14 cellular contexts compared by ENCODE assay signal in the genomic region with DNA sequence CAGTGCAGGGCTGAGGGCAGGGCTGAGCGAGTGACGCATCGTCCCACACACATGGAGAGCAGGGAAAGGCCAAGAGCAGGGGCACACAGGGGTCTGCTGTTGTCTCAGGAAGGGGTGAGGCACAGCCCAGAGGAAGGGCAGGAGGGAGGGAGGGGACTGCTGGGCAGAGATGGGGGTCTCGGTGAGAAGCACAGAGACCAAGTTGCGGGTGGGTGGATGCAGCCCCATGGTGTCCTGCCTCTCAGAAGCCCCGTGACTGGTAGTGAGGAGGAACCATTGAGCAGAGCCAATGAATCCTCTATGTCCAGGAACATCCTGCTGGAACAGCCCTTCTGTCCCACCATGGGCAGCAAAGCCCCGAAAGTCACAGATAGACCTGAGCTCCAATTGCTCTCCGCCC. TPM values are rescaled to one million over a fixed set of nuclear protein-coding genes. Genes with fewer than 3 reads are reported as not detected.
DNase-seq lines count a peak whose midpoint lies in the region; ATAC-seq and TF ChIP-seq lines count a peak whose summit lies in the region.
"Had no signal": no experiment of that assay in that cellular context is flagged by ENCODE, and none has a peak within 500 bp of the region (broad histone marks: within the 10 kb centered on the region; RNA-seq: fewer than 3 reads in every experiment).

No MANE protein-coding gene starts in this region.

- H3K79me1 ChIP-seq in neuronal stem cell (ENCODE audit: low read depth, low read length): peaks cover 7% of the 10 kb centered on the region

- no peak overlapping the region for H2BK12ac ChIP-seq in neuronal stem cell (ENCODE audit: low read length)

- no peak overlapping the region for H3K9ac ChIP-seq in endodermal cell (ENCODE audit: extremely low read depth, low read length, poor library complexity, severe bottlenecking)
- H3K9ac ChIP-seq in neuronal stem cell (ENCODE audit: low read depth, low read length, poor library complexity): no peak overlapping the region
- H3K9ac ChIP-seq: parathyroid adenoma had no signal

- H3K4ac ChIP-seq in neuronal stem cell (ENCODE audit: low read length): no peak overlapping the region

- POLR2A ChIA-PET in Panc1 (lab: Charles Lee): no interaction called here
- POLR2A ChIA-PET in CD8-positive, alpha-beta T cell (lab: Charles Lee): no interaction called here

- H3K27ac Mint-ChIP-seq in endodermal cell (peak overlapping the region; percentile 83), type B pancreatic cell (peak overlapping the region; percentile 72)
- no peak overlapping the region for H3K27ac Mint-ChIP-seq in CD8-positive, alpha-beta T cell
- H3K27ac Mint-ChIP-seq: activated T-helper 2 cell treated with anti-CD3 and anti-CD28 coated beads, Interferon-gamma antibody, Interleukin-2, Interleukin-4, amounts not matched to agents 10 μg/mL and 5 μg/mL and 100 μg/mL, durations not matched to agents 14 hours and 24 hours and 36 hours; stimulated activated memory B cell treated with anti-CD40 and anti-IgM and Interleukin-4, amounts not matched to agents 10 μg/mL and 1 μg/mL and 100 μg/mL, for 72 hours had no signal

- no peak overlapping the region for H4K8ac ChIP-seq in neuronal stem cell (ENCODE audit: low read depth, low read length)

- no peak overlapping the region for H3K4me3 Mint-ChIP-seq in endodermal cell
- H3K4me3 Mint-ChIP-seq in type B pancreatic cell: no peak overlapping the region
- no peak overlapping the region for H3K4me3 Mint-ChIP-seq in CD8-positive, alpha-beta T cell
- H3K4me3 Mint-ChIP-seq: stimulated activated memory B cell treated with anti-CD40 and anti-IgM and Interleukin-4, amounts not matched to agents 10 μg/mL and 1 μg/mL and 100 μg/mL, for 72 hours had no signal

- intact Hi-C loops in Panc1 (cut with micrococcal nuclease; ENCODE audit: unreplicated experiment): no loop called here
- intact Hi-C loops in CD8-positive, alpha-beta T cell (cut with DNase I, micrococcal nuclease): loop anchor here in 1 of 2 experiments (5.0 kb wide), 1 partner anchor 1587 kb away; no protein-coding TSS in a partner anchor

- H3K4me2 ChIP-seq in neuronal stem cell (ENCODE audit: insufficient read depth, low read length, poor library complexity, severe bottlenecking): no peak overlapping the region

- BruUV-seq in Panc1 (replicated peaks; lab: Mats Ljungman, UMichigan): no TSS peak

- peaks cover 4% of the 10 kb centered on the region for H3K9me3 Mint-ChIP-seq in endodermal cell
- peaks cover 6% of the 10 kb centered on the region for H3K9me3 Mint-ChIP-seq in type B pancreatic cell
- H3K9me3 Mint-ChIP-seq in CD8-positive, alpha-beta T cell: no peaks in the 10 kb centered on the region
- H3K9me3 Mint-ChIP-seq: activated T-helper 2 cell treated with anti-CD3 and anti-CD28 coated beads, Interferon-gamma antibody, Interleukin-2, Interleukin-4, amounts not matched to agents 10 μg/mL and 5 μg/mL and 100 μg/mL, durations not matched to agents 14 hours and 24 hours and 36 hours had no signal

- peaks cover 26% of the 10 kb centered on the region for H3K4me1 ChIP-seq in Panc1 (ENCODE audit: control insufficient read depth, insufficient read depth, low read length)
- H3K4me1 ChIP-seq in endodermal cell (ENCODE audit: control insufficient read depth, insufficient read depth, low read length): no peaks in the 10 kb centered on the region
- H3K4me1 ChIP-seq in neuronal stem cell (ENCODE audit: control insufficient read depth in 2 of 2, insufficient read depth in 1 of 2, low read depth in 1 of 2, low read length in 2 of 2): peaks cover 0 to 19% of the 10 kb centered on the region in 2 donors
- H3K4me1 ChIP-seq in CD8-positive, alpha-beta T cell (ENCODE audit: insufficient read depth, low read length): no peaks in the 10 kb centered on the region

- no peak for TF ChIP-seq CTCF in Panc1 (IDR thresholded peaks at IDR 0.05)
- no peak for TF ChIP-seq CTCF in endodermal cell (conservative IDR thresholded peaks at IDR 0.05)
- TF ChIP-seq CTCF in type B pancreatic cell (conservative IDR thresholded peaks at IDR 0.05): no peak
- TF ChIP-seq CTCF in CD8-positive, alpha-beta T cell (IDR thresholded peaks at IDR 0.05): no peak

- no peak overlapping the region for H3K14ac ChIP-seq in neuronal stem cell (ENCODE audit: low read length)

- WGBS in endodermal cell (ENCODE audit: insufficient coverage in 1 of 2, insufficient read length in 1 of 2), 2 experiments: 76 to 85% methylated on average over 7 to 8 of the region's 8 CpGs
- WGBS in neuronal stem cell (ENCODE audit: extremely low coverage in 2 of 2, insufficient read length in 2 of 2, insufficient replicate concordance in 1 of 2), 2 donors: no CpG with 5 or more reads among the region's 8 CpGs

- H3K36me3 Mint-ChIP-seq in endodermal cell (ENCODE audit: low read depth) (peaks cover 41% of the 10 kb centered on the region), type B pancreatic cell (peaks cover 68% of the 10 kb centered on the region)
- peaks cover 26% of the 10 kb centered on the region for H3K36me3 Mint-ChIP-seq in CD8-positive, alpha-beta T cell

- no peak overlapping the region for H4K91ac ChIP-seq in neuronal stem cell (ENCODE audit: low read depth, low read length, poor library complexity)

- H3K23ac ChIP-seq in neuronal stem cell (ENCODE audit: low read depth, low read length, poor library complexity): peak overlapping the region; percentile 5

- H3K9me3 ChIP-seq in Panc1 (ENCODE audit: control insufficient read depth, insufficient read depth, low read depth, low read length) (peaks cover 8% of the 10 kb centered on the region; the same call in 1 of the 2 replicates), endodermal cell (ENCODE audit: control insufficient read depth, low read length) (peaks cover 9% of the 10 kb centered on the region), neuronal stem cell (replicated peaks in 1 of 2; ENCODE audit: control insufficient read depth in 2 of 2, insufficient read depth in 1 of 2, low read depth in 1 of 2, low read length in 2 of 2) (peaks cover 2 to 4% of the 10 kb centered on the region in 2 donors)
- no peaks in the 10 kb centered on the region for H3K9me3 ChIP-seq in CD8-positive, alpha-beta T cell (ENCODE audit: low read length)

- H2AFZ ChIP-seq in neuronal stem cell (ENCODE audit: low read length): no peak overlapping the region
- H2AFZ ChIP-seq: parathyroid adenoma had no signal

- in situ Hi-C loops in Panc1 (cut with HindIII; ENCODE audit: low pct_unique_long_range_greater_than_20kb, low sequenced_read_pairs): no loop called here

- H3K27me3 ChIP-seq in Panc1 (ENCODE audit: control insufficient read depth, insufficient read depth, low read length) (no peaks in the 10 kb centered on the region), endodermal cell (ENCODE audit: control insufficient read depth, insufficient read depth, low read length, poor library complexity, severe bottlenecking) (no peaks in the 10 kb centered on the region), neuronal stem cell (ENCODE audit: control insufficient read depth in 3 of 3, insufficient read depth in 3 of 3, low read depth in 1 of 3, low read length in 3 of 3) (no peaks in the 10 kb centered on the region)
- H3K27me3 ChIP-seq in CD8-positive, alpha-beta T cell (ENCODE audit: insufficient read depth, low read length): no peaks in the 10 kb centered on the region

- H3K27me3 Mint-ChIP-seq in endodermal cell (ENCODE audit: insufficient read depth): no peaks in the 10 kb centered on the region
- no peaks in the 10 kb centered on the region for H3K27me3 Mint-ChIP-seq in type B pancreatic cell
- no peaks in the 10 kb centered on the region for H3K27me3 Mint-ChIP-seq in CD8-positive, alpha-beta T cell (ENCODE audit: low read depth)
- H3K27me3 Mint-ChIP-seq: stimulated activated memory B cell treated with anti-CD40 and anti-IgM and Interleukin-4, amounts not matched to agents 10 μg/mL and 1 μg/mL and 100 μg/mL, for 72 hours had no signal

- H2AK5ac ChIP-seq in neuronal stem cell (ENCODE audit: low read depth, low read length): no peak overlapping the region

- H3K27ac ChIP-seq in Panc1 (ENCODE audit: low read length) (no peak overlapping the region), endodermal cell (ENCODE audit: low read depth, low read length) (peak overlapping the region; percentile 82), neuronal stem cell (replicated peaks; ENCODE audit: low read length) (no peak overlapping the region)
- H3K27ac ChIP-seq in CD8-positive, alpha-beta T cell (ENCODE audit: low read depth, low read length): no peak overlapping the region
- H3K27ac ChIP-seq: parathyroid adenoma had no signal

- peaks cover 28% of the 10 kb centered on the region for H3K4me1 Mint-ChIP-seq in endodermal cell
- peaks cover 30% of the 10 kb centered on the region for H3K4me1 Mint-ChIP-seq in type B pancreatic cell (ENCODE audit: unreplicated experiment)
- H3K4me1 Mint-ChIP-seq in CD8-positive, alpha-beta T cell (ENCODE audit: low read depth): no peaks in the 10 kb centered on the region
- H3K4me1 Mint-ChIP-seq: stimulated activated memory B cell treated with anti-CD40 and anti-IgM and Interleukin-4, amounts not matched to agents 10 μg/mL and 1 μg/mL and 100 μg/mL, for 72 hours had no signal

- CTCF ChIA-PET in Panc1 (lab: Charles Lee): no interaction called here
- CTCF ChIA-PET in CD8-positive, alpha-beta T cell (lab: Charles Lee): no interaction called here

- H3K4me3 ChIP-seq in Panc1 (ENCODE audit: low read depth in 2 of 2, low read length in 2 of 2) (no peak overlapping the region), endodermal cell (ENCODE audit: low read length) (no peak overlapping the region), neuronal stem cell (ENCODE audit: low read length in 2 of 2) (no peak overlapping the region)
- H3K4me3 ChIP-seq in CD8-positive, alpha-beta T cell (ENCODE audit: low read depth, low read length): no peak overlapping the region

- no peak overlapping the region for H2BK15ac ChIP-seq in neuronal stem cell (ENCODE audit: low read length)

- DNase-seq in Panc1 (ENCODE audit: low read depth, low spot score) (no peak), endodermal cell (no peak), neuronal stem cell (ENCODE audit: low spot score) (no peak), type B pancreatic cell (ENCODE audit: extremely low spot score, unreplicated experiment) (no peak), globus pallidus (ENCODE audit: low spot score) (no peak)
- no peak for DNase-seq in CD8-positive, alpha-beta T cell
- DNase-seq: activated CD4-positive, alpha-beta T cell treated with anti-CD3 and anti-CD28 coated beads, Interleukin-2, amount 50 U/mL, for 4 hours; head of caudate nucleus; NCI-H1048; stimulated activated CD4-positive, alpha-beta T cell treated with anti-CD3 and anti-CD28 coated beads, Interleukin-2, amount 100 ng/mL, for 48 hours had no signal

- peak overlapping the region; percentile 15 for H3K18ac ChIP-seq in neuronal stem cell (ENCODE audit: low read length)

- ATAC-seq in Panc1: 0 out of 2 replicates have a peak, but pooled peaks have one; percentile 42
- no peak for ATAC-seq in HG02840 (IDR thresholded peaks at IDR 0.05; ENCODE audit: low FRiP score, unreplicated experiment)
- no peak for ATAC-seq in CD8-positive, alpha-beta T cell
- ATAC-seq: stimulated activated memory B cell treated with anti-CD40 and anti-IgM and Interleukin-4, amounts not matched to agents 10 μg/mL and 1 μg/mL and 100 μg/mL, for 72 hours had no signal

- H3K36me3 ChIP-seq in Panc1 (ENCODE audit: control insufficient read depth, insufficient read depth, low read length): no peaks in the 10 kb centered on the region
- H3K36me3 ChIP-seq in endodermal cell (ENCODE audit: control insufficient read depth, insufficient read depth, low read length): peaks cover 37% of the 10 kb centered on the region
- H3K36me3 ChIP-seq in neuronal stem cell (replicated peaks in 1 of 2; ENCODE audit: control insufficient read depth in 2 of 2, insufficient read depth in 2 of 2, low read length in 2 of 2): peaks cover 26 to 83% of the 10 kb centered on the region in 2 donors
- H3K36me3 ChIP-seq in CD8-positive, alpha-beta T cell (ENCODE audit: insufficient read depth, low read length): no peaks in the 10 kb centered on the region

- no peak overlapping the region for H2BK120ac ChIP-seq in neuronal stem cell (ENCODE audit: low read depth, low read length)

- H2BK5ac ChIP-seq in neuronal stem cell (ENCODE audit: low read length): no peak overlapping the region

RNA-seq across cellular contexts. Expression of gene C1orf198, which starts 17.8 kb away (rescaled TPM):
- total RNA-seq in Panc1 (2021; ENCODE audit: unreplicated experiment) (33.6 TPM), endodermal cell (10 to 100 TPM; 37.5 to 44.8 TPM), type B pancreatic cell (ENCODE audit: low replicate concordance) (42.1 and 62.5 TPM in 2 replicates)
- polyA plus RNA-seq in Panc1 (2012; ENCODE audit: insufficient read length): 20.9 TPM
- 61.8 TPM for polyA plus RNA-seq in endodermal cell (2013, experiment 1 of 2)
- polyA plus RNA-seq in endodermal cell (2013, experiment 2 of 2): 58.9 TPM
- polyA plus RNA-seq in neuronal stem cell (2013, experiment 1 of 2): 39.0 TPM
- 39.1 TPM for polyA plus RNA-seq in neuronal stem cell (2013, experiment 2 of 2)
- total RNA-seq in CD8-positive, alpha-beta T cell: 1 to 10 TPM; 3.2 to 3.8 TPM
